In genomic region chr20:50408526-50409364, GRCh38 we compare ENCODE assay signal across 1 cellular context.
TF ChIP-seq lines count a peak whose summit lies in the region.

No MANE protein-coding gene starts in this region.

TF ChIP-seq in HepG2, 621 proteins besides CTCF, POLR2A, EP300 and RAD21 (continued from another document):
- TF ChIP-seq SRF (IDR thresholded peaks at IDR 0.05; ENCODE audit: low read depth, low read length) (no peak), ZBTB7A (CRISPR knock-in tag; IDR thresholded peaks at IDR 0.05) (no peak), JARID2 (CRISPR knock-in tag; IDR thresholded peaks at IDR 0.05; ENCODE audit: insufficient replicate concordance) (no peak), TRIM24 (CRISPR knock-in tag; IDR thresholded peaks at IDR 0.05) (no peak), MXD1 (CRISPR knock-in tag; IDR thresholded peaks at IDR 0.05) (0 out of 2 replicates have a peak, but pooled peaks have one; percentile 30), ZNF547 (CRISPR knock-in tag; IDR thresholded peaks at IDR 0.05) (0 out of 2 replicates have a peak, but pooled peaks have one; percentile 39), ZBED4 (CRISPR knock-in tag; IDR thresholded peaks at IDR 0.05; ENCODE audit: borderline replicate concordance) (no peak), ZFP91 (CRISPR knock-in tag; IDR thresholded peaks at IDR 0.05; ENCODE audit: borderline replicate concordance) (0 out of 2 replicates have a peak, but pooled peaks have one; percentile 21), XBP1 (CRISPR knock-in tag; IDR thresholded peaks at IDR 0.05) (no peak), ZBTB38 (CRISPR knock-in tag; IDR thresholded peaks at IDR 0.05) (peak; percentile 87), PTBP1 (IDR thresholded peaks at IDR 0.05; ENCODE audit: low read depth, low read length, poor library complexity, severe bottlenecking) (no peak), ZNF563 (CRISPR knock-in tag; IDR thresholded peaks at IDR 0.05) (no peak), RNF2 (conservative IDR thresholded peaks at IDR 0.05; ENCODE audit: low read depth) (no peak), NRL (CRISPR knock-in tag; IDR thresholded peaks at IDR 0.05; ENCODE audit: borderline replicate concordance) (0 out of 2 replicates have a peak, but pooled peaks have one; percentile 30), DNMT1 (CRISPR knock-in tag; IDR thresholded peaks at IDR 0.05) (0 out of 2 replicates have a peak, but pooled peaks have one; percentile 18), ZNF773 (CRISPR knock-in tag; IDR thresholded peaks at IDR 0.05; ENCODE audit: borderline replicate concordance) (no peak)
- TF ChIP-seq, protein P1, sequence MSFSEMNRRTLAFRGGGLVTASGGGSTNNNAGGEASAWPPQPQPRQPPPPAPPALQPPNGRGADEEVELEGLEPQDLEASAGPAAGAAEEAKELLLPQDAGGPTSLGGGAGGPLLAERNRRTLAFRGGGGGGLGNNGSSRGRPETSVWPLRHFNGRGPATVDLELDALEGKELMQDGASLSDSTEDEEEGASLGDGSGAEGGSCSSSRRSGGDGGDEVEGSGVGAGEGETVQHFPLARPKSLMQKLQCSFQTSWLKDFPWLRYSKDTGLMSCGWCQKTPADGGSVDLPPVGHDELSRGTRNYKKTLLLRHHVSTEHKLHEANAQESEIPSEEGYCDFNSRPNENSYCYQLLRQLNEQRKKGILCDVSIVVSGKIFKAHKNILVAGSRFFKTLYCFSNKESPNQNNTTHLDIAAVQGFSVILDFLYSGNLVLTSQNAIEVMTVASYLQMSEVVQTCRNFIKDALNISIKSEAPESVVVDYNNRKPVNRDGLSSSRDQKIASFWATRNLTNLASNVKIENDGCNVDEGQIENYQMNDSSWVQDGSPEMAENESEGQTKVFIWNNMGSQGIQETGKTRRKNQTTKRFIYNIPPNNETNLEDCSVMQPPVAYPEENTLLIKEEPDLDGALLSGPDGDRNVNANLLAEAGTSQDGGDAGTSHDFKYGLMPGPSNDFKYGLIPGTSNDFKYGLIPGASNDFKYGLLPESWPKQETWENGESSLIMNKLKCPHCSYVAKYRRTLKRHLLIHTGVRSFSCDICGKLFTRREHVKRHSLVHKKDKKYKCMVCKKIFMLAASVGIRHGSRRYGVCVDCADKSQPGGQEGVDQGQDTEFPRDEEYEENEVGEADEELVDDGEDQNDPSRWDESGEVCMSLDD (CRISPR knock-in tag; IDR thresholded peaks at IDR 0.05; ENCODE audit: borderline replicate concordance) = no peak
- TF ChIP-seq, protein P2, sequence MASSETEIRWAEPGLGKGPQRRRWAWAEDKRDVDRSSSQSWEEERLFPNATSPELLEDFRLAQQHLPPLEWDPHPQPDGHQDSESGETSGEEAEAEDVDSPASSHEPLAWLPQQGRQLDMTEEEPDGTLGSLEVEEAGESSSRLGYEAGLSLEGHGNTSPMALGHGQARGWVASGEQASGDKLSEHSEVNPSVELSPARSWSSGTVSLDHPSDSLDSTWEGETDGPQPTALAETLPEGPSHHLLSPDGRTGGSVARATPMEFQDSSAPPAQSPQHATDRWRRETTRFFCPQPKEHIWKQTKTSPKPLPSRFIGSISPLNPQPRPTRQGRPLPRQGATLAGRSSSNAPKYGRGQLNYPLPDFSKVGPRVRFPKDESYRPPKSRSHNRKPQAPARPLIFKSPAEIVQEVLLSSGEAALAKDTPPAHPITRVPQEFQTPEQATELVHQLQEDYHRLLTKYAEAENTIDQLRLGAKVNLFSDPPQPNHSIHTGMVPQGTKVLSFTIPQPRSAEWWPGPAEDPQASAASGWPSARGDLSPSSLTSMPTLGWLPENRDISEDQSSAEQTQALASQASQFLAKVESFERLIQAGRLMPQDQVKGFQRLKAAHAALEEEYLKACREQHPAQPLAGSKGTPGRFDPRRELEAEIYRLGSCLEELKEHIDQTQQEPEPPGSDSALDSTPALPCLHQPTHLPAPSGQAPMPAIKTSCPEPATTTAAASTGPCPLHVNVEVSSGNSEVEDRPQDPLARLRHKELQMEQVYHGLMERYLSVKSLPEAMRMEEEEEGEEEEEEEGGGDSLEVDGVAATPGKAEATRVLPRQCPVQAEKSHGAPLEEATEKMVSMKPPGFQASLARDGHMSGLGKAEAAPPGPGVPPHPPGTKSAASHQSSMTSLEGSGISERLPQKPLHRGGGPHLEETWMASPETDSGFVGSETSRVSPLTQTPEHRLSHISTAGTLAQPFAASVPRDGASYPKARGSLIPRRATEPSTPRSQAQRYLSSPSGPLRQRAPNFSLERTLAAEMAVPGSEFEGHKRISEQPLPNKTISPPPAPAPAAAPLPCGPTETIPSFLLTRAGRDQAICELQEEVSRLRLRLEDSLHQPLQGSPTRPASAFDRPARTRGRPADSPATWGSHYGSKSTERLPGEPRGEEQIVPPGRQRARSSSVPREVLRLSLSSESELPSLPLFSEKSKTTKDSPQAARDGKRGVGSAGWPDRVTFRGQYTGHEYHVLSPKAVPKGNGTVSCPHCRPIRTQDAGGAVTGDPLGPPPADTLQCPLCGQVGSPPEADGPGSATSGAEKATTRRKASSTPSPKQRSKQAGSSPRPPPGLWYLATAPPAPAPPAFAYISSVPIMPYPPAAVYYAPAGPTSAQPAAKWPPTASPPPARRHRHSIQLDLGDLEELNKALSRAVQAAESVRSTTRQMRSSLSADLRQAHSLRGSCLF (CRISPR knock-in tag; IDR thresholded peaks at IDR 0.05; ENCODE audit: borderline replicate concordance) = no peak
